ENCODE assay signal across 8 cellular contexts in genomic region chr10:74826142-74827044, GRCh38. TPM values are rescaled to one million over a fixed set of nuclear protein-coding genes. Genes with fewer than 3 reads are reported as not detected.
DNase-seq lines count a peak whose midpoint lies in the region; ATAC-seq, FAIRE-seq and TF ChIP-seq lines count a peak whose summit lies in the region.

TSS of gene KAT6B (plus strand) at chr10:74826600. CDS start at chr10:74842858, 16,258 bp downstream.

- TF ChIP-seq CTCF in right atrium auricular region (IDR thresholded peaks at IDR 0.05) (peak in 1 of 2 donors; percentile 38), psoas muscle (IDR thresholded peaks at IDR 0.05) (peak; percentile 17)

- H3K4me3 ChIP-seq in right atrium auricular region (peak within 1 kb of the TSS; percentile 81 to 94), psoas muscle (peak within 1 kb of the TSS; percentile 95)

- FAIRE-seq in urothelium cell line (lab: Jason Lieb, UNC), result peak; percentile 94

- ATAC-seq in GM18499 (IDR thresholded peaks at IDR 0.05; ENCODE audit: insufficient read depth, unreplicated experiment) (peak; percentile 91), HG02943 (IDR thresholded peaks at IDR 0.05; ENCODE audit: low read depth, unreplicated experiment) (peak; percentile 83), psoas muscle (peak; percentile 86 to 91 (median 87))

- H3K36me3 ChIP-seq in right atrium auricular region (no peaks in the 10 kb centered on the region), psoas muscle (ENCODE audit: insufficient read depth in 1 of 2, low read depth in 1 of 2) (no peaks in the 10 kb centered on the region)

- peaks cover 0 to 44% of the 10 kb centered on the region in 2 donors for H3K4me1 ChIP-seq in right atrium auricular region
- peaks cover 49% of the 10 kb centered on the region for H3K4me1 ChIP-seq in psoas muscle

- H3K27ac ChIP-seq in right atrium auricular region (peak within 1 kb of the TSS; percentile 97 to 99), psoas muscle (peak within 1 kb of the TSS; percentile 97)

- 0 to 2% (median 1%) methylated on average over 38 to 67 of the region's 67 CpGs for WGBS in psoas muscle, 3 donors

- DNase-seq in NCI-H187 treated with DMSO at 0.1 percent for 48 hours (lab: John Stamatoyannopoulos, UW), result peak; percentile 97
- peak; percentile 97 to 100 (median 100) for DNase-seq in anterior cingulate cortex (lab: John Stamatoyannopoulos, UW)
- DNase-seq in right atrium auricular region (ENCODE audit: low spot score), result peak; percentile 100
- peak; percentile 100 for DNase-seq in psoas muscle
- peak; percentile 99 for DNase-seq in urothelium cell line (ENCODE audit: low spot score)

- no peaks in the 10 kb centered on the region for H3K27me3 ChIP-seq in right atrium auricular region
- no peaks in the 10 kb centered on the region for H3K27me3 ChIP-seq in psoas muscle (ENCODE audit: insufficient read depth in 3 of 3, low read length in 2 of 3)

- intact Hi-C loops in T-helper 2 cell treated with Interferon-gamma antibody and Interleukin-4, amounts not matched to agents 100 ng/mL and 5 ng/mL, for 36 hours (cut with micrococcal nuclease), result loop anchor here (1.0 to 10.0 kb wide), 12 partner anchors 72 to 829 kb away; partner anchors contain the start of genes ADK, SAMD8 and VCL
- intact Hi-C loops in psoas muscle (cut with DNase I), result loop anchor here in 1 of 2 donors (5.0 to 10.0 kb wide), 2 partner anchors 161 to 408 kb away; partner anchors contain the start of gene COMTD1

- H3K9me3 ChIP-seq in right atrium auricular region, result no peaks in the 10 kb centered on the region
- H3K9me3 ChIP-seq in psoas muscle, result no peaks in the 10 kb centered on the region

RNA-seq across cellular contexts. Expression of gene KAT6B, which starts in this region (rescaled TPM):
- total RNA-seq in T-helper 2 cell treated with Interferon-gamma antibody and Interleukin-4, amounts not matched to agents 100 ng/mL and 5 ng/mL, for 36 hours, result 29.7 and 29.9 TPM in 2 replicates
- total RNA-seq in right atrium auricular region, result 10 to 100 TPM; 42.7 to 43.5 TPM
- 10 to 100 TPM; 16.9 to 21.3 (median 18.8) TPM for total RNA-seq in psoas muscle
- 1 to 10 TPM; 2.1 to 7.2 (median 5.0) TPM for polyA plus RNA-seq in psoas muscle

Comparison
In these comparisons a context has a peak if more than half of its experiments do, and no peak if none do; other contexts are left out.
1. Peak in every context shown above with its lines: DNase-seq, ATAC-seq, H3K4me3 ChIP-seq and H3K27ac ChIP-seq.